In the genomic region with DNA sequence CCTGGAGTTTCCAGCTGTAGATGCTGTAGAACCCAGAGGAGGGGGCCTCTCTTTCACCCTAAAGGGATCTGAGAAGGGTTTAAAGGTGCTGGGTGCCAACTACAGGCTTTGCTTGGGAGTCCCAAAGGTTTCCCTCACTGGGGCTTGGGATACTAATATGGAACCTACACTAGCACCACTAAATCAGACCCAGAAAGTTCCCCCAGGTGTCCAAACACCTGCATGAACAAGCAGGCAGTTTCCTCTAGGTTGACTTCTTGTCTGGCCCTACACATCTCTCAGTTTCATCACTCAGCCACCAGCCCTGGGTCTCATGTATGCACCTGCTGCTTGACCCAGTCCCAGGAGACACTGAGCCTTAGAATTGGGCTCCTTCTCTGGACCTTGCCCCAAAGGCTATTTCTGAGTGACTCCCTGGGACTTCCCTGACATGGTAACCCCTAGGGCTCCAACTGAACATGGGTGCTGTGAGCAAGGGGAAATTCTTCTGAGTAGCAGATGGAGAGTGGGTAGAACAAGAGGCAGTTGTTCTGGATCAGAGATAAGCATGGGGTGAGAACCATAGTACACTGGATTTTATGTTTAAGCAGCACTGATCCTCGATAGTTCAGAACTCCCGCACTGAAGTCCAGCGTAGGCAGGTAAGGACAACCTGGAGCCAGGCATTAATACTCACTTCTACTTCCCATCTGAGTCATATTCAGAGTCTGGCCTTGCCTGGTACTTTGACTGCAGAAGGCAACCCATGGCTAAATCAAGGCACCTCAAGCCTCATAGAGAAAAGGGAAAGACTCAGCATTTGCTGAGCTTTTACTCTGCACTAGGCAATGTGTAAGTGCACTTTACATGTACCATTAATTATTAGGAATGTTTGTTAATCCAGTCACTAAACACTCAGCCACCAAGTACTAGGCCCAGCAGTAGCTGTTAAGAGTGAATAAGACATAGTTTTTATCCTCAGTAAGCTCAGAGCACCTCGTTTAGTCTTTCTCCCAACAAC, we compare ENCODE assay signal across 8 cellular contexts. TPM values are rescaled to one million over a fixed set of nuclear protein-coding genes. Genes with fewer than 3 reads are reported as not detected.
DNase-seq lines count a peak whose midpoint lies in the region; ATAC-seq and TF ChIP-seq lines count a peak whose summit lies in the region.

No MANE protein-coding gene starts in this region.

- no peaks in the 10 kb centered on the region for H3K9me3 ChIP-seq in esophagus squamous epithelium
- no peaks in the 10 kb centered on the region for H3K9me3 ChIP-seq in vagina

- 52 to 71% methylated on average over 4 of the region's 4 CpGs for WGBS in esophagus squamous epithelium, 2 donors

- H3K4me1 ChIP-seq in esophagus squamous epithelium (peaks cover 31 to 76% (median 60%) of the 10 kb centered on the region in 3 donors), vagina (peaks cover 74% of the 10 kb centered on the region)

- DNase-seq in DMS79 (lab: John Stamatoyannopoulos, UW) (peak; percentile 93), esophagus squamous epithelium (lab: John Stamatoyannopoulos, UW) (no peak), vagina (ENCODE audit: extremely low spot score in 2 of 2) (no peak), Kasumi-1 (lab: John Stamatoyannopoulos, UW) (no peak), SW480 (ENCODE audit: low spot score) (no peak), NCI-H748 (lab: John Stamatoyannopoulos, UW; ENCODE audit: unreplicated experiment) (no peak)

- H3K36me3 ChIP-seq in esophagus squamous epithelium (peaks cover 0 to 30% (median 10%) of the 10 kb centered on the region in 3 donors), vagina (peaks cover 0 to 20% of the 10 kb centered on the region in 2 donors)

- H3K27ac ChIP-seq in esophagus squamous epithelium (peak overlapping the region; percentile 78 to 87 (median 80)), vagina (peak overlapping the region; percentile 44)

- intact Hi-C loops in esophagus squamous epithelium (cut with DNase I) (no loop called here), vagina (cut with DNase I) (no loop called here)

- TF ChIP-seq POLR2A in esophagus squamous epithelium (IDR thresholded peaks at IDR 0.05) (no peak), vagina (IDR thresholded peaks at IDR 0.05) (no peak)

- TF ChIP-seq CTCF in esophagus squamous epithelium (IDR thresholded peaks at IDR 0.05) (no peak), vagina (IDR thresholded peaks at IDR 0.05) (no peak)

- H3K27me3 ChIP-seq in esophagus squamous epithelium, result no peaks in the 10 kb centered on the region
- no peaks in the 10 kb centered on the region for H3K27me3 ChIP-seq in vagina

- H3K4me3 ChIP-seq in esophagus squamous epithelium (no peak overlapping the region), vagina (no peak overlapping the region)

- ATAC-seq in GM21423 (IDR thresholded peaks at IDR 0.05; ENCODE audit: unreplicated experiment), result peak; percentile 86
- peak; percentile 51 for ATAC-seq in HG03575 (IDR thresholded peaks at IDR 0.05; ENCODE audit: extremely low read depth, insufficient number of reproducible peaks, low FRiP score, unreplicated experiment)

RNA-seq across cellular contexts. Expression of a gene that starts 16.8 kb away (rescaled TPM):
- total RNA-seq in esophagus squamous epithelium (100 to 1,000 TPM in 1 of 4 donors, 10 to 100 TPM in 3; 65.4 to 105 (median 90.1) TPM), vagina (57.2 TPM)

RNA-seq across cellular contexts. Expression of a gene that starts 33.2 kb away (rescaled TPM):
- total RNA-seq in esophagus squamous epithelium (10 to 100 TPM; 11.4 to 47.1 (median 18.2) TPM), vagina (6.1 TPM)
